ENCODE assay signal across 9 cellular contexts in genomic region chr12:2070440-2071045, GRCh38.
"Had no signal": no experiment of that assay in that cellular context is flagged by ENCODE, and none has a peak within 500 bp of the region (broad histone marks: within the 10 kb centered on the region; RNA-seq: fewer than 3 reads in every experiment).

No MANE protein-coding gene starts in this region.

- DNase-seq: GM23248, GOT3, H7, HFFc6, IMR-90, KBM-7 had no signal

- H3K27ac Mint-ChIP-seq: HFFc6 had no signal

- H2AFZ ChIP-seq: GM23248 had no signal

- H3K4me1 ChIP-seq: HAP-1 had no signal

- H3K4me3 Mint-ChIP-seq: HFFc6 had no signal

- H3K36me3 ChIP-seq: HAP-1 had no signal

- H3K4me2 ChIP-seq: KMS-11 had no signal

- H3K4me3 ChIP-seq: GM23248, HAP-1 had no signal

- H3K9ac ChIP-seq: GM23248, KMS-11 had no signal

- FAIRE-seq: HTR-8/SVneo had no signal

- H3K27ac ChIP-seq: GM23248, KMS-11 had no signal
